ENCODE assay signal across 8 cellular contexts in the genomic region with DNA sequence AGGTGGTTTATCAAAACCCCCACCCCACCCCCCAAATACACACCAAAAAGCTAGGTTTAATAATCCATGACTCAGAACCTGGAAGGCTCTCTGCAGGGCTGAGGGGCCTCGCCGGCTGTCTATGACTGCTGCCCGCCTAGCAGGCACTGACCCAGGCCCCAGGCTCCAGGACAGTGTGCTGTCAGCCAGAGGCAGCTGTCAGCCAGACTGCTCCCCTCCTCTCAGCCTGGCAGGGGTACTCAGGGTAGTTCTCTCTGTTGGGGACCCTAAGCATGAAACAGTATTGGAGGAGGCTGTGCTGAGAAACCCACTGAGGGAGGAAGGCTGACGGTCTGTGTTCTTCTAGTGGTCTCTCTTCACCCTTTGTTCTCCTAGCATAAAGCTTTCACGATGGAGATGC.
"Had no signal": no experiment of that assay in that cellular context is flagged by ENCODE, and none has a peak within 500 bp of the region (broad histone marks: within the 10 kb centered on the region; RNA-seq: fewer than 3 reads in every experiment).

No MANE protein-coding gene starts in this region.

- H3K36me3 ChIP-seq: HAP-1 had no signal

- H3K9me3 ChIP-seq: HAP-1 had no signal

- ATAC-seq: HCT116, HepG2 had no signal

- DNase-seq: GOT3, H7 had no signal

- H3K4me1 ChIP-seq: HAP-1 had no signal

- H3K27ac ChIP-seq: GM23248, HL-60 had no signal

- H3K27ac Mint-ChIP-seq: IgD-negative memory B cell had no signal

- H3K4me3 ChIP-seq: GM23248, HAP-1 had no signal

- H3K4me3 Mint-ChIP-seq: IgD-negative memory B cell had no signal
